In genomic region chr11:33110083-33110482, GRCh38 we compare ENCODE assay signal across 14 cellular contexts.
"Had no signal": no experiment of that assay in that cellular context is flagged by ENCODE, and none has a peak within 500 bp of the region (broad histone marks: within the 10 kb centered on the region; RNA-seq: fewer than 3 reads in every experiment).

No MANE protein-coding gene starts in this region.

- H3K4me1 Mint-ChIP-seq: activated naive CD4-positive, alpha-beta T cell treated with anti-CD3 and anti-CD28 coated beads, Interleukin-2, amount 10 ng/mL, durations not matched to agents 7 days and 5 days; activated T-helper 17 cell treated with anti-CD3 and anti-CD28 coated beads, Interleukin-2, amount 50 U/mL, for 72 hours; nephron progenitor cell; T-cell had no signal

- H3K36me3 ChIP-seq: adrenal gland, uterus had no signal

- ATAC-seq: activated T-helper 17 cell treated with anti-CD3 and anti-CD28 coated beads, Interleukin-2, amount 50 U/mL, for 72 hours; T-cell had no signal

- H3K27me3 ChIP-seq: adrenal gland, uterus had no signal

- H3K9me3 Mint-ChIP-seq: activated naive CD4-positive, alpha-beta T cell treated with anti-CD3 and anti-CD28 coated beads, Interleukin-2, amount 10 ng/mL, durations not matched to agents 7 days and 5 days; activated T-helper 17 cell treated with anti-CD3 and anti-CD28 coated beads, Interleukin-2, amount 50 U/mL, for 72 hours; nephron progenitor cell; T-cell had no signal

- H3K27ac Mint-ChIP-seq: activated naive CD4-positive, alpha-beta T cell treated with anti-CD3 and anti-CD28 coated beads, Interleukin-2, amount 10 ng/mL, durations not matched to agents 7 days and 5 days; activated T-helper 17 cell treated with anti-CD3 and anti-CD28 coated beads, Interleukin-2, amount 50 U/mL, for 72 hours; nephron progenitor cell; T-cell had no signal

- DNase-seq: activated CD4-positive, alpha-beta T cell treated with anti-CD3 and anti-CD28 coated beads for 4 hours; activated naive CD4-positive, alpha-beta T cell treated with anti-CD3 and anti-CD28 coated beads, Interleukin-2, amount 10 ng/mL, durations not matched to agents 7 days and 5 days; adrenal gland; central memory CD4-positive, alpha-beta T cell; effector memory CD4-positive, alpha-beta T cell; nephron progenitor cell; stimulated activated CD4-positive, alpha-beta T cell treated with anti-CD3 and anti-CD28 coated beads, Interleukin-4, amount 100 ng/mL, for 4 hours; T-cell; T1000; uterus had no signal

- H3K27me3 Mint-ChIP-seq: activated naive CD4-positive, alpha-beta T cell treated with anti-CD3 and anti-CD28 coated beads, Interleukin-2, amount 10 ng/mL, durations not matched to agents 7 days and 5 days; activated T-helper 17 cell treated with anti-CD3 and anti-CD28 coated beads, Interleukin-2, amount 50 U/mL, for 72 hours; T-cell had no signal

- H3K27ac ChIP-seq: adrenal gland, epithelial cell of prostate, skin epidermis, uterus, VCaP had no signal

- H3K4me3 Mint-ChIP-seq: activated naive CD4-positive, alpha-beta T cell treated with anti-CD3 and anti-CD28 coated beads, Interleukin-2, amount 10 ng/mL, durations not matched to agents 7 days and 5 days; activated T-helper 17 cell treated with anti-CD3 and anti-CD28 coated beads, Interleukin-2, amount 50 U/mL, for 72 hours; nephron progenitor cell; T-cell had no signal

- H3K4me3 ChIP-seq: adrenal gland, skin epidermis, uterus had no signal

- H3K4me1 ChIP-seq: adrenal gland, uterus had no signal

- H3K9me3 ChIP-seq: adrenal gland, uterus had no signal
